8 cellular contexts compared by ENCODE assay signal in genomic region chr7:16420649-16421332, GRCh38. TPM values are rescaled to one million over a fixed set of nuclear protein-coding genes. Genes with fewer than 3 reads are reported as not detected.
A peak's percentile ranks its signal among the peaks of the same experiment; 100 is the strongest.
DNase-seq lines count a peak whose midpoint lies in the region; ATAC-seq and TF ChIP-seq lines count a peak whose summit lies in the region.

No MANE protein-coding gene starts in this region.

- no peak for TF ChIP-seq CTCF in GM06990 (IDR thresholded peaks at IDR 0.05; ENCODE audit: insufficient read depth, low read length, poor library complexity, severe bottlenecking)
- TF ChIP-seq CTCF in HFFc6 (IDR thresholded peaks at IDR 0.05): peak; percentile 61
- TF ChIP-seq CTCF in SU-DHL-6 (IDR thresholded peaks at IDR 0.05; ENCODE audit: insufficient read depth, low read length, poor library complexity, severe bottlenecking): no peak
- peak in 4 of 5 experiments; percentile 19 to 71 (median 38) for TF ChIP-seq CTCF in tibial nerve (IDR thresholded peaks at IDR 0.05)

- H3K9ac ChIP-seq in SU-DHL-6 (ENCODE audit: low read length) (no peak overlapping the region), trophoblast cell (ENCODE audit: low read length) (peak overlapping the region; percentile 74)

- peak overlapping the region; percentile 3 for H3K4me2 ChIP-seq in SU-DHL-6 (ENCODE audit: low read depth, low read length, poor library complexity, severe bottlenecking)
- H3K4me2 ChIP-seq in trophoblast cell (ENCODE audit: low read length): peak overlapping the region; percentile 86

- ATAC-seq in activated naive CD8-positive, alpha-beta T cell treated with anti-CD3 and anti-CD28 coated beads, Interleukin-2, amount 50 U/mL, for 24 hours: peak; percentile 91

- no peaks in the 10 kb centered on the region for H3K9me2 ChIP-seq in SU-DHL-6 (replicated peaks; ENCODE audit: insufficient read depth, low read length)

- H2BK12ac ChIP-seq in trophoblast cell (ENCODE audit: low read length): peak overlapping the region; percentile 41

- H3K18ac ChIP-seq in trophoblast cell (ENCODE audit: low read length): peak overlapping the region; percentile 99

- peak overlapping the region; percentile 96 for H2BK5ac ChIP-seq in trophoblast cell (ENCODE audit: low read depth, low read length, poor library complexity)

- peak overlapping the region; percentile 90 for H3K27ac Mint-ChIP-seq in HFFc6
- H3K27ac Mint-ChIP-seq in activated naive CD8-positive, alpha-beta T cell treated with anti-CD3 and anti-CD28 coated beads, Interleukin-2, amount 50 U/mL, for 24 hours: peak overlapping the region; percentile 96

- no peaks in the 10 kb centered on the region for H4K20me1 ChIP-seq in SU-DHL-6 (ENCODE audit: low read depth, low read length)

- H3K36me3 Mint-ChIP-seq in HFFc6 (ENCODE audit: low read depth): peaks cover 6% of the 10 kb centered on the region
- no peaks in the 10 kb centered on the region for H3K36me3 Mint-ChIP-seq in activated naive CD8-positive, alpha-beta T cell treated with anti-CD3 and anti-CD28 coated beads, Interleukin-2, amount 50 U/mL, for 24 hours (ENCODE audit: low read depth)

- peak overlapping the region; percentile 96 for H4K91ac ChIP-seq in trophoblast cell (ENCODE audit: low read depth, low read length)

- H3K4ac ChIP-seq in trophoblast cell (ENCODE audit: low read depth, low read length): peak overlapping the region; percentile 94

- H3K4me1 Mint-ChIP-seq in HFFc6 (ENCODE audit: low read depth): peaks cover 67% of the 10 kb centered on the region
- peaks cover 22% of the 10 kb centered on the region for H3K4me1 Mint-ChIP-seq in activated naive CD8-positive, alpha-beta T cell treated with anti-CD3 and anti-CD28 coated beads, Interleukin-2, amount 50 U/mL, for 24 hours

- peak overlapping the region; percentile 97 for H3K14ac ChIP-seq in trophoblast cell (ENCODE audit: low read length)

- intact Hi-C loops in cardiac septum (cut with DNase I): loop anchor here (10.0 kb wide), 1 partner anchor 306 kb away; no protein-coding TSS in a partner anchor

- H3F3A ChIP-seq in SU-DHL-6 (ENCODE audit: insufficient read depth): no peaks in the 10 kb centered on the region

- H3K79me1 ChIP-seq in trophoblast cell (ENCODE audit: low read length): peaks cover 16% of the 10 kb centered on the region

- H3K4me3 Mint-ChIP-seq in HFFc6: peak overlapping the region; percentile 84
- H3K4me3 Mint-ChIP-seq in activated naive CD8-positive, alpha-beta T cell treated with anti-CD3 and anti-CD28 coated beads, Interleukin-2, amount 50 U/mL, for 24 hours: peak overlapping the region; percentile 85

- peak; percentile 79 to 86 for TF ChIP-seq POLR2A in tibial nerve (IDR thresholded peaks at IDR 0.05)

- DNase-seq in GM06990 (ENCODE audit: extremely low read depth, insufficient read length) (no peak), HFFc6 (peak; percentile 66), NCI-H1105 (lab: John Stamatoyannopoulos, UW) (peak; percentile 94), cardiac septum (ENCODE audit: low spot score) (peak; percentile 92), trophoblast cell (peak; percentile 66 to 94), tibial nerve (ENCODE audit: low spot score in 2 of 2) (peak; percentile 68 to 77)
- peak; percentile 75 for DNase-seq in activated naive CD8-positive, alpha-beta T cell treated with anti-CD3 and anti-CD28 coated beads, Interleukin-2, amount 50 U/mL, for 24 hours

- H3K9me3 Mint-ChIP-seq in HFFc6: no peaks in the 10 kb centered on the region
- no peaks in the 10 kb centered on the region for H3K9me3 Mint-ChIP-seq in activated naive CD8-positive, alpha-beta T cell treated with anti-CD3 and anti-CD28 coated beads, Interleukin-2, amount 50 U/mL, for 24 hours

- peaks cover 5% of the 10 kb centered on the region; the same call in 1 of the 2 replicates for H3K27me3 Mint-ChIP-seq in HFFc6 (ENCODE audit: insufficient read depth)
- H3K27me3 Mint-ChIP-seq in activated naive CD8-positive, alpha-beta T cell treated with anti-CD3 and anti-CD28 coated beads, Interleukin-2, amount 50 U/mL, for 24 hours: peaks cover 17% of the 10 kb centered on the region

- H4K8ac ChIP-seq in trophoblast cell (ENCODE audit: low read depth, low read length): peak overlapping the region; percentile 99

- H2AK5ac ChIP-seq in trophoblast cell (ENCODE audit: low read length): peak overlapping the region; percentile 59

- H3K23ac ChIP-seq in trophoblast cell (ENCODE audit: low read length): no peak overlapping the region

- no peaks in the 10 kb centered on the region for H3K9me3 ChIP-seq in SU-DHL-6 (ENCODE audit: insufficient read depth, low read length)
- no peaks in the 10 kb centered on the region for H3K9me3 ChIP-seq in trophoblast cell (ENCODE audit: insufficient read depth, low read depth, low read length)
- no peaks in the 10 kb centered on the region for H3K9me3 ChIP-seq in tibial nerve

- peak overlapping the region; percentile 20 for H3K4me3 ChIP-seq in GM06990 (replicated peaks; ENCODE audit: low read depth, low read length)
- no peak overlapping the region for H3K4me3 ChIP-seq in SU-DHL-6 (ENCODE audit: insufficient read depth, low read length, poor library complexity, severe bottlenecking)
- peak overlapping the region; percentile 74 for H3K4me3 ChIP-seq in trophoblast cell (ENCODE audit: low read depth, low read length)
- peak overlapping the region; percentile 69 to 94 (median 84) for H3K4me3 ChIP-seq in tibial nerve

- no peak overlapping the region for H3K27ac ChIP-seq in SU-DHL-6 (ENCODE audit: low read depth, low read length)
- H3K27ac ChIP-seq in trophoblast cell (ENCODE audit: low read depth, low read length): peak overlapping the region; percentile 95
- peak overlapping the region; percentile 96 to 99 (median 97) for H3K27ac ChIP-seq in tibial nerve

- H3K4me1 ChIP-seq in trophoblast cell (ENCODE audit: control insufficient read depth in 1 of 2, insufficient read depth in 2 of 2, low read length in 2 of 2): peaks cover 4 to 9% of the 10 kb centered on the region in 2 experiments
- peaks cover 0 to 22% (median 7%) of the 10 kb centered on the region in 4 donors for H3K4me1 ChIP-seq in tibial nerve

- H4K12ac ChIP-seq in trophoblast cell (ENCODE audit: low read depth, low read length): peak overlapping the region; percentile 99

- H3K79me2 ChIP-seq in SU-DHL-6 (ENCODE audit: insufficient read depth, low read length) (no peaks in the 10 kb centered on the region), trophoblast cell (ENCODE audit: control insufficient read depth, insufficient read depth, low read length, poor library complexity) (peaks cover 9% of the 10 kb centered on the region)

- H2BK120ac ChIP-seq in trophoblast cell (ENCODE audit: insufficient read depth, low read length, poor library complexity): peak overlapping the region; percentile 98

- H3K36me3 ChIP-seq in GM06990 (ENCODE audit: control insufficient read depth, insufficient read depth, low read length): no peaks in the 10 kb centered on the region
- H3K36me3 ChIP-seq in SU-DHL-6 (ENCODE audit: low read length): no peaks in the 10 kb centered on the region
- H3K36me3 ChIP-seq in trophoblast cell (ENCODE audit: control insufficient read depth in 1 of 2, insufficient read depth in 2 of 2, low read length in 2 of 2): no peaks in the 10 kb centered on the region
- H3K36me3 ChIP-seq in tibial nerve: no peaks in the 10 kb centered on the region

- peak overlapping the region; percentile 29 for H2AFZ ChIP-seq in SU-DHL-6 (ENCODE audit: low read depth, low read length, severe bottlenecking)
- H2AFZ ChIP-seq in trophoblast cell (ENCODE audit: insufficient read depth, low read length, poor library complexity): peak overlapping the region; percentile 98

- peak in 1 of 2 donors; percentile 97 for TF ChIP-seq EP300 in tibial nerve (IDR thresholded peaks at IDR 0.05)

- no CpG with 5 or more reads among the region's 56 CpGs for WGBS in trophoblast cell (ENCODE audit: extremely low coverage, insufficient coverage, insufficient read length)
- WGBS in tibial nerve, 2 donors: 0 to 2% methylated on average over 20 to 35 of the region's 56 CpGs

- no peaks in the 10 kb centered on the region for H3K27me3 ChIP-seq in GM06990 (replicated peaks; ENCODE audit: control insufficient read depth, insufficient read depth, low read length)
- no peaks in the 10 kb centered on the region for H3K27me3 ChIP-seq in SU-DHL-6 (ENCODE audit: low read length)
- no peaks in the 10 kb centered on the region for H3K27me3 ChIP-seq in trophoblast cell (ENCODE audit: insufficient read depth, low read length)
- H3K27me3 ChIP-seq in tibial nerve: no peaks in the 10 kb centered on the region

RNA-seq across cellular contexts. Expression of gene CRPPA, which starts 0.5 kb away (rescaled TPM):
- total RNA-seq in HFFc6 (2021; fragmentation: NEBNext Ultra II Directional; extraction: Animal tissue kit (Norgen Biotek cat#: 25700)): 1 to 10 TPM; 2.3 to 3.1 (median 2.5) TPM
- 7.3 TPM for total RNA-seq in cardiac septum
- polyA plus RNA-seq in trophoblast cell (2013): 0.75 and 0.94 TPM in 2 replicates
- 1 to 10 TPM; 3.9 to 6.3 (median 4.2) TPM for total RNA-seq in tibial nerve

RNA-seq across cellular contexts. Expression of gene SOSTDC1, which starts 44.7 kb away (rescaled TPM):
- not detected for total RNA-seq in HFFc6 (2021; fragmentation: NEBNext Ultra II Directional; extraction: Animal tissue kit (Norgen Biotek cat#: 25700))
- total RNA-seq in cardiac septum: not detected
- polyA plus RNA-seq in trophoblast cell (2013): 0.08 and 0.15 TPM in 2 replicates
- total RNA-seq in tibial nerve: 1 to 10 TPM in 2 of 4 donors, under 1 TPM in 2; 0.39 to 2.4 (median 1.5) TPM

Comparison
In these comparisons a context has a peak if more than half of its experiments do, and no peak if none do; other contexts are left out.
1. CTCF ChIP-seq: peak in HFFc6 (single experiment) and tibial nerve (4 of 5); none in GM06990 (single experiment) and SU-DHL-6 (single experiment).